ENCODE assay signal across 10 cellular contexts in the genomic region with DNA sequence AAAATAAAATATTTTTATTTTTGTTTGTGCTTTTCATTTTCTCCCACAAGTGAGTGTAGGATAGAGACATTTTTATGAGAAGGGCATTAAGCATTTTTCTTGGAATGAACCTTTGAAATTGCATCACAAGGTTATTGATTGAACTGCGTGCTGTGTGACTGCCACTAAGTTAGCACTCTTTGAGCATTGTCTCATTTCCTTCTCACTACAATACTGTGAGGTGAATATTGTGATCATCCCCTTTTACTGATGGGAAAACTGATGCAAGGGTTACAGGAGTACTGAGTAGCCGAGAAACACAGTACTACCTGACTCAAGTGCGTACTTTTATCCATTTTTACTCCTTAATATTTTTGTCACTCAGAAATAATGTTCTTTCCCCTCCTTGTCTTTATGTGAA. TPM values are rescaled to one million over a fixed set of nuclear protein-coding genes. Genes with fewer than 3 reads are reported as not detected.
DNase-seq lines count a peak whose midpoint lies in the region; ATAC-seq lines count a peak whose summit lies in the region.
"Had no signal": no experiment of that assay in that cellular context is flagged by ENCODE, and none has a peak within 500 bp of the region (broad histone marks: within the 10 kb centered on the region; RNA-seq: fewer than 3 reads in every experiment).

No MANE protein-coding gene starts in this region.

- H3K4me2 ChIP-seq in GM23248 (ENCODE audit: unreplicated experiment) = peak overlapping the region; percentile 95

- ATAC-seq in right cardiac atrium (no peak), GM21515 (IDR thresholded peaks at IDR 0.05; ENCODE audit: unreplicated experiment) (no peak)

- intact Hi-C loops in right cardiac atrium (cut with DNase I) = no loop called here

- H3K36me3 Mint-ChIP-seq in activated naive CD8-positive, alpha-beta T cell treated with anti-CD3 and anti-CD28 coated beads for 36 hours = no peaks in the 10 kb centered on the region
- H3K36me3 Mint-ChIP-seq: activated naive CD4-positive, alpha-beta T cell treated with anti-CD3 and anti-CD28 coated beads, Interleukin-2, amount 10 ng/mL, durations not matched to agents 7 days and 5 days had no signal

- peaks cover 16% of the 10 kb centered on the region for H3K4me1 ChIP-seq in GM23248 (ENCODE audit: insufficient read depth)
- H3K4me1 ChIP-seq in right cardiac atrium (ENCODE audit: control insufficient read depth, insufficient read depth, low read length) = no peaks in the 10 kb centered on the region
- peaks cover 5 to 15% (median 10%) of the 10 kb centered on the region in 3 donors for H3K4me1 ChIP-seq in skeletal muscle tissue (ENCODE audit: control insufficient read depth in 3 of 3, insufficient read depth in 3 of 3, low read length in 3 of 3)

- H3K4me3 ChIP-seq in GM23248 (peak overlapping the region; percentile 89), right cardiac atrium (ENCODE audit: low read length) (peak overlapping the region; percentile 85), skeletal muscle tissue (ENCODE audit: low read length in 3 of 3) (peak overlapping the region; percentile 29 to 70 (median 42))

- H3K9ac ChIP-seq in GM23248 (peak overlapping the region; percentile 95), skeletal muscle tissue (ENCODE audit: low read depth in 1 of 3, low read length in 3 of 3) (peak overlapping the region; percentile 26 to 57 (median 39))

- H2AFZ ChIP-seq in GM23248 = peak overlapping the region; percentile 31

- no peaks in the 10 kb centered on the region for H3K9me3 Mint-ChIP-seq in activated naive CD8-positive, alpha-beta T cell treated with anti-CD3 and anti-CD28 coated beads for 36 hours
- H3K9me3 Mint-ChIP-seq: activated naive CD4-positive, alpha-beta T cell treated with anti-CD3 and anti-CD28 coated beads, Interleukin-2, amount 10 ng/mL, durations not matched to agents 7 days and 5 days had no signal

- WGBS in GM23248 (ENCODE audit: low coverage in 1 of 2, low lambda C conversion rate in 2 of 2, missing lambda C conversion rate in 2 of 2), 2 experiments = 0 to 2% methylated on average over 3 of the region's 3 CpGs
- 47% methylated on average over 3 of the region's 3 CpGs for WGBS in right cardiac atrium

- H3K27ac ChIP-seq in GM23248 (peak overlapping the region; percentile 84), right cardiac atrium (ENCODE audit: low read length) (no peak overlapping the region), skeletal muscle tissue (ENCODE audit: low read depth, low read length) (no peak overlapping the region)

- H3K36me3 ChIP-seq in GM23248 (ENCODE audit: low read depth) (no peaks in the 10 kb centered on the region), skeletal muscle tissue (ENCODE audit: control insufficient read depth in 3 of 3, insufficient read depth in 3 of 3, low read length in 3 of 3) (no peaks in the 10 kb centered on the region)

- H4K20me1 ChIP-seq in GM23248 (ENCODE audit: insufficient read depth) = peaks cover 5% of the 10 kb centered on the region; the same call in 1 of the 2 replicates

- no peaks in the 10 kb centered on the region for H3K27me3 Mint-ChIP-seq in activated naive CD8-positive, alpha-beta T cell treated with anti-CD3 and anti-CD28 coated beads for 36 hours
- H3K27me3 Mint-ChIP-seq: activated naive CD4-positive, alpha-beta T cell treated with anti-CD3 and anti-CD28 coated beads, Interleukin-2, amount 10 ng/mL, durations not matched to agents 7 days and 5 days had no signal

- H3K9me2 ChIP-seq in GM23248 (ENCODE audit: insufficient read depth) = no peaks in the 10 kb centered on the region

- peak overlapping the region; percentile 38 for H3K4me3 Mint-ChIP-seq in activated naive CD8-positive, alpha-beta T cell treated with anti-CD3 and anti-CD28 coated beads for 36 hours

- H3K9me3 ChIP-seq in GM23248 (ENCODE audit: low read depth) (no peaks in the 10 kb centered on the region), right cardiac atrium (ENCODE audit: control insufficient read depth, low read length) (no peaks in the 10 kb centered on the region), skeletal muscle tissue (ENCODE audit: control insufficient read depth in 3 of 3, low read length in 3 of 3) (no peaks in the 10 kb centered on the region)

- peaks cover 17% of the 10 kb centered on the region; the same call in 1 of the 2 replicates for H3F3A ChIP-seq in GM23248 (ENCODE audit: insufficient read depth)

- H3K27me3 ChIP-seq in GM23248 (replicated peaks; ENCODE audit: insufficient read depth) = no peaks in the 10 kb centered on the region
- no peaks in the 10 kb centered on the region for H3K27me3 ChIP-seq in right cardiac atrium (ENCODE audit: control insufficient read depth, insufficient read depth)
- H3K27me3 ChIP-seq in skeletal muscle tissue (ENCODE audit: control insufficient read depth in 3 of 3, insufficient read depth in 3 of 3, low read length in 3 of 3) = no peaks in the 10 kb centered on the region

- in situ Hi-C loops in GM23248 (cut with MboI) = no loop called here

- H3K4me1 Mint-ChIP-seq in activated naive CD8-positive, alpha-beta T cell treated with anti-CD3 and anti-CD28 coated beads for 36 hours = peaks cover 30% of the 10 kb centered on the region

- no peak overlapping the region for H3K27ac Mint-ChIP-seq in activated naive CD8-positive, alpha-beta T cell treated with anti-CD3 and anti-CD28 coated beads for 36 hours
- H3K27ac Mint-ChIP-seq: activated naive CD4-positive, alpha-beta T cell treated with anti-CD3 and anti-CD28 coated beads, Interleukin-2, amount 10 ng/mL, durations not matched to agents 7 days and 5 days had no signal

- DNase-seq in GM23248 (peak; percentile 35), right cardiac atrium (no peak), hippocampal formation (lab: John Stamatoyannopoulos, UW) (no peak), Kasumi-1 (lab: John Stamatoyannopoulos, UW) (no peak)
- no peak for DNase-seq in activated naive CD8-positive, alpha-beta T cell treated with anti-CD3 and anti-CD28 coated beads for 36 hours
- no peak for DNase-seq in stimulated activated naive CD4-positive, alpha-beta T cell treated with Interleukin-2 at 50 U/mL for 16 hours (lab: John Stamatoyannopoulos, UW)
- DNase-seq: activated naive CD4-positive, alpha-beta T cell treated with anti-CD3 and anti-CD28 coated beads, Interleukin-2, amount 10 ng/mL, durations not matched to agents 7 days and 5 days; HCEC 1CT had no signal

- peaks cover 71% of the 10 kb centered on the region for H3K79me2 ChIP-seq in GM23248 (ENCODE audit: insufficient read depth)

RNA-seq across cellular contexts. Expression of a gene that starts 2.0 kb away (rescaled TPM):
- 36.0 and 45.1 TPM in 2 replicates for total RNA-seq in GM23248 (2014; rRNA removed; shearing (Covaris generic))
- polyA plus RNA-seq in GM23248 (2016; fragmentation: Nextera tagmentation; extraction: Ambion mirVana) = 16.8 and 23.6 TPM in 2 replicates
- total RNA-seq in activated naive CD8-positive, alpha-beta T cell treated with anti-CD3 and anti-CD28 coated beads for 36 hours = 1 to 10 TPM; 8.2 to 8.9 TPM
- 10 to 100 TPM; 15.9 to 25.0 (median 18.7) TPM for total RNA-seq in right cardiac atrium
- 3.5 TPM for polyA plus RNA-seq in right cardiac atrium
- 29.2 TPM for total RNA-seq in skeletal muscle tissue
